Comparison of ENCODE assay signal across 8 cellular contexts in the genomic region with DNA sequence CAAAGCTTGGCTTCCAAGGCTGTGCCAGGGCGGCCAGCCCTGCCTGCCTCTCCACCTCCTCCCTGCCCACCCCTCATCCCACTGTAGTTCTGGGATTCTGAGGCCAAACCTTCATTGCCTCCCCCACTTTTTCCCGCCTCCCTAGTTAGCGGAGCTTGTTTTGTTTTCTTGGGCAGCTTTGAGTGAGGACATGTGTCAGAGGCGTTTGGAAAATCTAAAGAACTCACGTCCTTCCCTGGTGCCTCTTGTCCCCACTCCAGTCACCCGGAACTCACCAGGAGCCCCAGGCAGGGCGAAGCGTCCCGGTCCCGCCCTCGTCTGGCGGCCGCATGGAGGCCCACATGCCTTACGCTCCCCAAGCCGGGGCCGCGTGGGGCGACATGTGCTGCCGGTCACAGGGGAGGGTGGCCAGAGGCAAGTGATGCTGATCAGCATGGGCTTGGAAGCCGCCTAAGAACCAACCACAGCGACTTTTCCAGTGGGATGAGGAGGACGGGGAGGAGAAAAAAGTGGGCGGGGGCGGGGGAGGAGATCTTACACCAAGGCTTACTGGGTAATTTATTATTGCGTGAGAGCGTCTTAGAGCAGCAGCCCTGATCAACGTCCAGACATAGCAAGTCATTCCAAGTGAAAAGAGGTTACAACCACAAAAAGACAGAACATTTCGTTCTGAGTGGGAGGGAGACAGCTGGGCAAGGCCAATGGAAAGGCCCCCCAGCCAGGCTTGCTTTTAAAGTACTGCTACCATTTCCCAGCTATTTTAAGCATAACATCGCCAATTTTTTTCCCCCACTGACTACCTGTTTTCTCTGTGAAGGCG. TPM values are rescaled to one million over a fixed set of nuclear protein-coding genes. Genes with fewer than 3 reads are reported as not detected.
DNase-seq lines count a peak whose midpoint lies in the region; ATAC-seq and TF ChIP-seq lines count a peak whose summit lies in the region.

No MANE protein-coding gene starts in this region.

- POLR2A ChIA-PET in activated CD4-positive, alpha-beta memory T cell treated with anti-CD3 and anti-CD28 coated beads for 36 hours (lab: Charles Lee): interaction anchor here (0.9 to 7.5 kb wide), 4 partner anchors 13 to 48 kb away, joined by 3 to 253 read pairs (median 8); a partner anchor contains a TSS

- H3K9me3 Mint-ChIP-seq in activated CD4-positive, alpha-beta memory T cell treated with anti-CD3 and anti-CD28 coated beads for 36 hours: no peaks in the 10 kb centered on the region
- H3K9me3 Mint-ChIP-seq in mesothelial cell of epicardium: peaks cover 22% of the 10 kb centered on the region
- H3K9me3 Mint-ChIP-seq in stimulated activated naive CD8-positive, alpha-beta T cell treated with anti-CD3 and anti-CD28 coated beads, Interleukin-15, Interleukin-2, amounts not matched to agents 100 ng/mL and 50 ng/mL, for 24 hours: no peaks in the 10 kb centered on the region

- peak; percentile 20 for ATAC-seq in GM21515 (IDR thresholded peaks at IDR 0.05; ENCODE audit: unreplicated experiment)
- ATAC-seq in HG02763 (IDR thresholded peaks at IDR 0.05; ENCODE audit: unreplicated experiment): no peak

- H3K4me1 Mint-ChIP-seq in activated CD4-positive, alpha-beta memory T cell treated with anti-CD3 and anti-CD28 coated beads for 36 hours (ENCODE audit: low read depth): peaks cover 68% of the 10 kb centered on the region
- H3K4me1 Mint-ChIP-seq in mesothelial cell of epicardium: peaks cover 22% of the 10 kb centered on the region
- peaks cover 63% of the 10 kb centered on the region for H3K4me1 Mint-ChIP-seq in stimulated activated naive CD8-positive, alpha-beta T cell treated with anti-CD3 and anti-CD28 coated beads, Interleukin-15, Interleukin-2, amounts not matched to agents 100 ng/mL and 50 ng/mL, for 24 hours (ENCODE audit: low read depth)

- H3K27me3 Mint-ChIP-seq in activated CD4-positive, alpha-beta memory T cell treated with anti-CD3 and anti-CD28 coated beads for 36 hours: no peaks in the 10 kb centered on the region
- H3K27me3 Mint-ChIP-seq in mesothelial cell of epicardium (ENCODE audit: low read depth): peaks cover 3% of the 10 kb centered on the region
- H3K27me3 Mint-ChIP-seq in stimulated activated naive CD8-positive, alpha-beta T cell treated with anti-CD3 and anti-CD28 coated beads, Interleukin-15, Interleukin-2, amounts not matched to agents 100 ng/mL and 50 ng/mL, for 24 hours: no peaks in the 10 kb centered on the region

- peak overlapping the region; percentile 94 for H3K27ac Mint-ChIP-seq in activated CD4-positive, alpha-beta memory T cell treated with anti-CD3 and anti-CD28 coated beads for 36 hours
- H3K27ac Mint-ChIP-seq in mesothelial cell of epicardium: peak overlapping the region; percentile 25
- H3K27ac Mint-ChIP-seq in stimulated activated naive CD8-positive, alpha-beta T cell treated with anti-CD3 and anti-CD28 coated beads, Interleukin-15, Interleukin-2, amounts not matched to agents 100 ng/mL and 50 ng/mL, for 24 hours: peak overlapping the region; percentile 94

- intact Hi-C loops in activated CD4-positive, alpha-beta memory T cell treated with anti-CD3 and anti-CD28 coated beads for 36 hours (cut with micrococcal nuclease): no loop called here

- CTCF ChIA-PET in activated CD4-positive, alpha-beta memory T cell treated with anti-CD3 and anti-CD28 coated beads for 36 hours (lab: Charles Lee): interaction anchor here (1.1 to 10.6 kb wide), 6 partner anchors 17 to 100 kb away, joined by 3 to 275 read pairs (median 5); a partner anchor contains a TSS

- TF ChIP-seq CTCF in AG09319 (IDR thresholded peaks at IDR 0.05; ENCODE audit: low read depth, low read length): no peak
- no peak for TF ChIP-seq CTCF in mesothelial cell of epicardium (IDR thresholded peaks at IDR 0.05; ENCODE audit: unreplicated experiment)

- H3K36me3 Mint-ChIP-seq in activated CD4-positive, alpha-beta memory T cell treated with anti-CD3 and anti-CD28 coated beads for 36 hours: no peaks in the 10 kb centered on the region
- no peaks in the 10 kb centered on the region for H3K36me3 Mint-ChIP-seq in mesothelial cell of epicardium
- H3K36me3 Mint-ChIP-seq in stimulated activated naive CD8-positive, alpha-beta T cell treated with anti-CD3 and anti-CD28 coated beads, Interleukin-15, Interleukin-2, amounts not matched to agents 100 ng/mL and 50 ng/mL, for 24 hours (ENCODE audit: low read depth): no peaks in the 10 kb centered on the region

- H3K4me3 Mint-ChIP-seq in activated CD4-positive, alpha-beta memory T cell treated with anti-CD3 and anti-CD28 coated beads for 36 hours: peak overlapping the region; percentile 86
- H3K4me3 Mint-ChIP-seq in mesothelial cell of epicardium: peak overlapping the region; percentile 48
- peak overlapping the region; percentile 88 for H3K4me3 Mint-ChIP-seq in stimulated activated naive CD8-positive, alpha-beta T cell treated with anti-CD3 and anti-CD28 coated beads, Interleukin-15, Interleukin-2, amounts not matched to agents 100 ng/mL and 50 ng/mL, for 24 hours

- DNase-seq in AG09319 (ENCODE audit: extremely low read depth, low read depth) (peak; percentile 61), NCI-H510A treated with DMSO at 0.1 percent for 48 hours (lab: John Stamatoyannopoulos, UW) (peak; percentile 34), mesothelial cell of epicardium (ENCODE audit: low spot score in 2 of 2, unreplicated experiment in 2 of 2) (no peak)
- peak; percentile 69 for DNase-seq in activated CD4-positive, alpha-beta memory T cell treated with anti-CD3 and anti-CD28 coated beads for 36 hours
- DNase-seq in effector CD4-positive, alpha-beta T cell: peak; percentile 24

RNA-seq across cellular contexts. Expression of a gene that starts 48.5 kb away (rescaled TPM):
- total RNA-seq in activated CD4-positive, alpha-beta memory T cell treated with anti-CD3 and anti-CD28 coated beads for 36 hours: 100 to 1,000 TPM; 132 to 141 TPM
- 28.3 to 32.1 TPM (median 30.0 TPM) in 3 replicates for total RNA-seq in mesothelial cell of epicardium

Comparison
In these comparisons a context has a peak if more than half of its experiments do, and no peak if none do; other contexts are left out.
1. DNase-seq: peak in AG09319 (single experiment), NCI-H510A treated with DMSO at 0.1 percent for 48 hours (single experiment), activated CD4-positive, alpha-beta memory T cell treated with anti-CD3 and anti-CD28 coated beads for 36 hours (single experiment) and effector CD4-positive, alpha-beta T cell (single experiment); none in mesothelial cell of epicardium (0 of 2).
2. H3K27ac Mint-ChIP-seq: peak in every context shown above with its lines; median percentile 94 in activated CD4-positive, alpha-beta memory T cell treated with anti-CD3 and anti-CD28 coated beads for 36 hours; 94 in stimulated activated naive CD8-positive, alpha-beta T cell treated with anti-CD3 and anti-CD28 coated beads, Interleukin-15, Interleukin-2, amounts not matched to agents 100 ng/mL and 50 ng/mL, for 24 hours; 25 in mesothelial cell of epicardium.
3. Peak in every context shown above with its lines, with median percentiles within 50 percentile points of each other: H3K4me3 Mint-ChIP-seq.